Comparison of ENCODE assay signal across 15 cellular contexts in the genomic region with DNA sequence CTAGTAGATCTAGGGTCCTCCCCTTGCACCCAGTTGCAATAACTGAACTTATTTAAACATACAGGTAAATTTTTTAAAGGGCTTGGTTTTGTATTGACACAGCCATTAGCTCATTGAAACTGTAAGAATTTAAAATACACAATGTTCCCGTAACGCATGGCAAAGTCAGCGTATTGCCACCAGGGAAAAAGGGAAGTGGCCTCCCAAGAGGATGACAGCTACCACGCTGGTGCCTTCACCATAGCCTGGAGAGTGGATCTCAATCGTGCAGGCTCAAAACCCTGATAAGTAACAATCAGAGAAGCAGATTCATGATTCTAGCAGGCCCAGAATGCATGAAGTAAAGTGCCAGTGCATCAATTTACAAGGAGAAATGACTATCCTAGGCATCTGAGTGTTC. TPM values are rescaled to one million over a fixed set of nuclear protein-coding genes. Genes with fewer than 3 reads are reported as not detected.
A peak's percentile ranks its signal among the peaks of the same experiment; 100 is the strongest.
DNase-seq lines count a peak whose midpoint lies in the region; ATAC-seq and TF ChIP-seq lines count a peak whose summit lies in the region.
"Had no signal": no experiment of that assay in that cellular context is flagged by ENCODE, and none has a peak within 500 bp of the region (broad histone marks: within the 10 kb centered on the region; RNA-seq: fewer than 3 reads in every experiment).

No MANE protein-coding gene starts in this region.

- H3K27me3 Mint-ChIP-seq in naive thymus-derived CD8-positive, alpha-beta T cell: no peaks in the 10 kb centered on the region

- H3K36me3 Mint-ChIP-seq in naive thymus-derived CD8-positive, alpha-beta T cell: no peaks in the 10 kb centered on the region
- H3K36me3 Mint-ChIP-seq: CD4-positive, CD25-positive, alpha-beta regulatory T cell had no signal

- POLR2A ChIA-PET in naive thymus-derived CD8-positive, alpha-beta T cell (lab: Charles Lee): no interaction called here

- no peak for DNase-seq in left ventricle myocardium superior
- DNase-seq in Right ventricle myocardium inferior (ENCODE audit: missing footprints): no peak
- peak; percentile 77 for DNase-seq in NB4 (ENCODE audit: low read depth)
- peak; percentile 12 for DNase-seq in globus pallidus (ENCODE audit: low spot score)
- DNase-seq in upper lobe of right lung: no peak
- no peak for DNase-seq in NCI-H69 (lab: John Stamatoyannopoulos, UW)
- no peak for DNase-seq in NCI-H524 treated with DMSO at 0.1 percent for 48 hours (lab: John Stamatoyannopoulos, UW)
- no peak for DNase-seq in naive thymus-derived CD8-positive, alpha-beta T cell
- DNase-seq: CD4-positive, CD25-positive, alpha-beta regulatory T cell; DMS79; HCEC 1CT; NCI-H1105 treated with DMSO at 0.1 percent for 48 hours; NCI-H187 treated with DMSO at 0.1 percent for 48 hours; NCI-H446 treated with DMSO at 0.1 percent for 48 hours had no signal

- H3K9me3 ChIP-seq in upper lobe of right lung: no peaks in the 10 kb centered on the region

- H3K4me3 ChIP-seq in NB4 (ENCODE audit: low read depth, low read length): no peak overlapping the region
- no peak overlapping the region for H3K4me3 ChIP-seq in upper lobe of right lung

- no peak for TF ChIP-seq POLR2A in NB4 (IDR thresholded peaks at IDR 0.05; ENCODE audit: extremely low read depth, insufficient read length)

- no peaks in the 10 kb centered on the region for H3K9me3 Mint-ChIP-seq in naive thymus-derived CD8-positive, alpha-beta T cell

- H3K27ac Mint-ChIP-seq in naive thymus-derived CD8-positive, alpha-beta T cell: no peak overlapping the region
- H3K27ac Mint-ChIP-seq: CD4-positive, CD25-positive, alpha-beta regulatory T cell had no signal

- no peaks in the 10 kb centered on the region for H3K4me1 Mint-ChIP-seq in naive thymus-derived CD8-positive, alpha-beta T cell
- H3K4me1 Mint-ChIP-seq: CD4-positive, CD25-positive, alpha-beta regulatory T cell had no signal

- no peak overlapping the region for H3K4me3 Mint-ChIP-seq in naive thymus-derived CD8-positive, alpha-beta T cell
- H3K4me3 Mint-ChIP-seq: CD4-positive, CD25-positive, alpha-beta regulatory T cell had no signal

- no peaks in the 10 kb centered on the region for H3K4me1 ChIP-seq in upper lobe of right lung

- H3K36me3 ChIP-seq in upper lobe of right lung: no peaks in the 10 kb centered on the region

- ATAC-seq in left ventricle myocardium superior (peak; percentile 50), Right ventricle myocardium inferior (no peak), upper lobe of right lung (peak; percentile 83)
- ATAC-seq in naive thymus-derived CD8-positive, alpha-beta T cell: no peak

- intact Hi-C loops in left ventricle myocardium superior (cut with micrococcal nuclease) (no loop called here), Right ventricle myocardium inferior (cut with DNase I) (no loop called here), upper lobe of right lung (cut with DNase I) (no loop called here)

- H3K27me3 ChIP-seq in upper lobe of right lung: no peaks in the 10 kb centered on the region

- no peak overlapping the region for H3K27ac ChIP-seq in upper lobe of right lung
- H3K27ac ChIP-seq: RWPE1 had no signal

- TF ChIP-seq CTCF in NB4 (IDR thresholded peaks at IDR 0.05; ENCODE audit: low read depth, low read length): no peak
- TF ChIP-seq CTCF in upper lobe of right lung (IDR thresholded peaks at IDR 0.05): no peak

RNA-seq across cellular contexts. Expression of a gene that starts 49.4 kb away (rescaled TPM):
- total RNA-seq in left ventricle myocardium superior (21.9 TPM), Right ventricle myocardium inferior (23.6 TPM), upper lobe of right lung (49.1 TPM)
- 10 to 100 TPM; 27.2 to 27.9 TPM for total RNA-seq in naive thymus-derived CD8-positive, alpha-beta T cell
- polyA plus RNA-seq in naive thymus-derived CD8-positive, alpha-beta T cell: 1 to 10 TPM; 5.7 to 6.6 (median 5.8) TPM

Comparison
In these comparisons a context has a peak if more than half of its experiments do, and no peak if none do; other contexts are left out.
1. ATAC-seq: peak in left ventricle myocardium superior (single experiment) and upper lobe of right lung (single experiment); none in Right ventricle myocardium inferior (single experiment) and naive thymus-derived CD8-positive, alpha-beta T cell (0 of 2).
2. DNase-seq: peak in NB4 (single experiment) and globus pallidus (single experiment); none in left ventricle myocardium superior (single experiment), Right ventricle myocardium inferior (single experiment), upper lobe of right lung (single experiment), NCI-H69 (single experiment), NCI-H524 treated with DMSO at 0.1 percent for 48 hours (single experiment) and naive thymus-derived CD8-positive, alpha-beta T cell (0 of 10).